In genomic region chr11:112320668-112321067, GRCh38 we compare ENCODE assay signal across 9 cellular contexts.
A peak's percentile ranks its signal among the peaks of the same experiment; 100 is the strongest.
DNase-seq lines count a peak whose midpoint lies in the region; ATAC-seq and TF ChIP-seq lines count a peak whose summit lies in the region.
"Had no signal": no experiment of that assay in that cellular context is flagged by ENCODE, and none has a peak within 500 bp of the region (broad histone marks: within the 10 kb centered on the region; RNA-seq: fewer than 3 reads in every experiment).

No MANE protein-coding gene starts in this region.

- no peaks in the 10 kb centered on the region for H3K36me3 ChIP-seq in prostate gland

- POLR2A ChIA-PET in RWPE1 (lab: Yijun Ruan, JAX; ENCODE audit: low non-redundant PET) = no interaction called here

- in situ Hi-C loops in G401 (cut with HindIII; ENCODE audit: low sequenced_read_pairs) = no loop called here

- TF ChIP-seq POLR2A in prostate gland (IDR thresholded peaks at IDR 0.05) = no peak

- H3K27me3 ChIP-seq in prostate gland (replicated peaks; ENCODE audit: insufficient read depth) = no peaks in the 10 kb centered on the region

- ATAC-seq in GM21390 (IDR thresholded peaks at IDR 0.05; ENCODE audit: unreplicated experiment) (no peak), GM21423 (IDR thresholded peaks at IDR 0.05; ENCODE audit: unreplicated experiment) (no peak)

- peak overlapping the region; percentile 88 for H3K27ac ChIP-seq in RWPE1
- H3K27ac ChIP-seq in prostate gland = no peak overlapping the region

- TF ChIP-seq CTCF in RWPE1 (conservative IDR thresholded peaks at IDR 0.05; ENCODE audit: low read depth) (no peak), prostate gland (IDR thresholded peaks at IDR 0.05) (no peak)

- DNase-seq in EL = peak; percentile 87
- DNase-seq in RWPE1 (ENCODE audit: low spot score) = peak; percentile 23
- peak; percentile 35 for DNase-seq in fibroblast of the conjunctiva (ENCODE audit: low read depth)
- peak; percentile 72 for DNase-seq in prostate gland (ENCODE audit: low spot score)
- DNase-seq in NCI-H1092 (lab: John Stamatoyannopoulos, UW) = no peak
- DNase-seq in G401 (ENCODE audit: low spot score) = no peak
- DNase-seq: activated T-cell treated with anti-CD3 and anti-CD28 coated beads for 4 hours had no signal

- 15% methylated on average over 5 of the region's 5 CpGs for WGBS in prostate gland

- peaks cover 15% of the 10 kb centered on the region for H3K4me1 ChIP-seq in prostate gland (replicated peaks)

- intact Hi-C loops in prostate gland (cut with DNase I) = no loop called here

- no peaks in the 10 kb centered on the region for H3K9me3 ChIP-seq in prostate gland

- H3K4me3 ChIP-seq in prostate gland = no peak overlapping the region

- CTCF ChIA-PET in RWPE1 (lab: Yijun Ruan, JAX) = no interaction called here

Comparison
In these comparisons a context has a peak if more than half of its experiments do, and no peak if none do; other contexts are left out.
1. DNase-seq: peak in EL (single experiment), RWPE1 (single experiment), fibroblast of the conjunctiva (single experiment) and prostate gland (single experiment); none in NCI-H1092 (single experiment) and G401 (single experiment).